ENCODE assay signal across 8 cellular contexts in the genomic region with DNA sequence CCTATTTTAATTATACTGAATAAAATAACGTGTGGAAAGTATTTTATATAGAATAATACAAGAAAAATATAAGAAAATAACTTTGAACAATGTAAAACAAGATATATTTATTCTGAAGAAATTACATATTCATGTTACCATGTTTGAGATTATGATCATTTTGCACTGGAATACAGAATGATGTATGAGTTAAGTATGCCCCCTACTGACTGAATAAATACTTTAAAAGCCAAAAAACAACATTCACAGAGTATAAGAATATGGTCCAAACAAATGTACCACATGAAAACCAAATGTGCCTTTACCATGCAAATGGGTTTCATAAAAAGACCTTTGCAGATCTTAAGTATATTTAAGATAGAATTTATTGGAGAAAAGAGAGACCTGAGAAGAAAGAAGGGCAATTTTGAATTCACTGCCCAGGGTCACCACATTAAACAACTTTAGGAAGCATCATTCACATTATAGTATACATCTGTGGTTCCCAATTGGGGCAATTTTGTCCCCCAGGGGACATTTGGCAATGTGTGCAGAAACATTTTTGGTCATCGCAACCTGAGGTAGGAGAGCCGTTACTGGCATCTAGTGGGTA.
A peak's percentile ranks its signal among the peaks of the same experiment; 100 is the strongest.
DNase-seq lines count a peak whose midpoint lies in the region; ATAC-seq and TF ChIP-seq lines count a peak whose summit lies in the region.

No MANE protein-coding gene starts in this region.

- H3K9me3 ChIP-seq in BE2C, result no peaks in the 10 kb centered on the region
- no peaks in the 10 kb centered on the region for H3K9me3 ChIP-seq in aorta (ENCODE audit: control insufficient read depth, low read length)

- no peak overlapping the region for H3K4me3 Mint-ChIP-seq in glutamatergic neuron (ENCODE audit: unreplicated experiment)

- 73 to 76% methylated on average over 3 of the region's 3 CpGs for WGBS in aorta, 2 donors

- peaks cover 2% of the 10 kb centered on the region for H3K27me3 Mint-ChIP-seq in glutamatergic neuron (ENCODE audit: unreplicated experiment)

- POLR2A ChIA-PET in RWPE1 (lab: Yijun Ruan, JAX; ENCODE audit: low non-redundant PET), result no interaction called here

- H3K4me1 ChIP-seq in BE2C (no peaks in the 10 kb centered on the region), aorta (ENCODE audit: control insufficient read depth in 1 of 2, insufficient read depth in 2 of 2, low read length in 2 of 2) (no peaks in the 10 kb centered on the region)

- H3K27ac Mint-ChIP-seq in glutamatergic neuron (ENCODE audit: unreplicated experiment), result no peak overlapping the region

- no peaks in the 10 kb centered on the region for H3K4me1 Mint-ChIP-seq in glutamatergic neuron (ENCODE audit: low read depth, unreplicated experiment)

- intact Hi-C loops in aorta (cut with DNase I), result no loop called here

- peaks cover 1% of the 10 kb centered on the region for H3K9me3 Mint-ChIP-seq in glutamatergic neuron (ENCODE audit: unreplicated experiment)

- ATAC-seq in GM18907 (IDR thresholded peaks at IDR 0.05; ENCODE audit: unreplicated experiment) (peak; percentile 59), aorta (ENCODE audit: low FRiP score) (no peak), GM19324 (IDR thresholded peaks at IDR 0.05; ENCODE audit: low FRiP score, unreplicated experiment) (no peak), HG03139 (IDR thresholded peaks at IDR 0.05; ENCODE audit: unreplicated experiment) (no peak)

- TF ChIP-seq CTCF in BE2C (IDR thresholded peaks at IDR 0.05; ENCODE audit: low read depth, low read length) (peak; percentile 11; the same call in 1 of the 2 replicates), RWPE1 (conservative IDR thresholded peaks at IDR 0.05; ENCODE audit: low read depth) (peak; percentile 41), glutamatergic neuron (IDR thresholded peaks at IDR 0.05; ENCODE audit: partially characterized antibody, unreplicated experiment) (peak; percentile 37)

- H3K27me3 ChIP-seq in BE2C (no peaks in the 10 kb centered on the region), aorta (ENCODE audit: control insufficient read depth in 1 of 2, insufficient read depth in 2 of 2, low read length in 1 of 2) (no peaks in the 10 kb centered on the region)

- no peak for DNase-seq in BE2C
- DNase-seq in RWPE1 (ENCODE audit: low spot score), result no peak
- no peak for DNase-seq in glutamatergic neuron
- DNase-seq in aorta, result no peak
- no peak for DNase-seq in NK-92 treated with Interleukin-12 subunit alpha and Interleukin-12 subunit beta, amount 100 ng/mL, for 24 hours (lab: John Stamatoyannopoulos, UW)

- CTCF ChIA-PET in RWPE1 (lab: Yijun Ruan, JAX), result interaction anchor here (0.7 to 0.8 kb wide), 2 partner anchors 314 to 715 kb away, joined by 3 to 5 read pairs; no protein-coding TSS in a partner anchor

- peaks cover 4% of the 10 kb centered on the region for H3K36me3 Mint-ChIP-seq in glutamatergic neuron (ENCODE audit: unreplicated experiment)

- H3K27ac ChIP-seq in RWPE1 (no peak overlapping the region), aorta (ENCODE audit: low read depth in 1 of 2, low read length in 2 of 2) (no peak overlapping the region)

- H3K36me3 ChIP-seq in BE2C (no peaks in the 10 kb centered on the region), aorta (ENCODE audit: control insufficient read depth in 1 of 2, insufficient read depth in 2 of 2, low read length in 1 of 2) (no peaks in the 10 kb centered on the region)

- no peak overlapping the region for H3K4me3 ChIP-seq in BE2C (ENCODE audit: low read depth, low read length)
- H3K4me3 ChIP-seq in aorta (ENCODE audit: low read length in 2 of 2), result no peak overlapping the region
